In genomic region chr1:241638091-241638682, GRCh38 we compare ENCODE assay signal across 1 cellular context.
TF ChIP-seq lines count a peak whose summit lies in the region.

No MANE protein-coding gene starts in this region.

TF ChIP-seq in endothelial cell of umbilical vein, 7 proteins besides CTCF, POLR2A, EP300 and RAD21 (continued from another document):
- TF ChIP-seq EZH2 (IDR thresholded peaks at IDR 0.05; ENCODE audit: borderline replicate concordance, low read depth, low read length, severe bottlenecking) (no peak), GATA2 (IDR thresholded peaks at IDR 0.05; ENCODE audit: insufficient read depth, insufficient read length, low read depth, low read length) (no peak)
